20 cellular contexts compared by ENCODE assay signal in the genomic region with DNA sequence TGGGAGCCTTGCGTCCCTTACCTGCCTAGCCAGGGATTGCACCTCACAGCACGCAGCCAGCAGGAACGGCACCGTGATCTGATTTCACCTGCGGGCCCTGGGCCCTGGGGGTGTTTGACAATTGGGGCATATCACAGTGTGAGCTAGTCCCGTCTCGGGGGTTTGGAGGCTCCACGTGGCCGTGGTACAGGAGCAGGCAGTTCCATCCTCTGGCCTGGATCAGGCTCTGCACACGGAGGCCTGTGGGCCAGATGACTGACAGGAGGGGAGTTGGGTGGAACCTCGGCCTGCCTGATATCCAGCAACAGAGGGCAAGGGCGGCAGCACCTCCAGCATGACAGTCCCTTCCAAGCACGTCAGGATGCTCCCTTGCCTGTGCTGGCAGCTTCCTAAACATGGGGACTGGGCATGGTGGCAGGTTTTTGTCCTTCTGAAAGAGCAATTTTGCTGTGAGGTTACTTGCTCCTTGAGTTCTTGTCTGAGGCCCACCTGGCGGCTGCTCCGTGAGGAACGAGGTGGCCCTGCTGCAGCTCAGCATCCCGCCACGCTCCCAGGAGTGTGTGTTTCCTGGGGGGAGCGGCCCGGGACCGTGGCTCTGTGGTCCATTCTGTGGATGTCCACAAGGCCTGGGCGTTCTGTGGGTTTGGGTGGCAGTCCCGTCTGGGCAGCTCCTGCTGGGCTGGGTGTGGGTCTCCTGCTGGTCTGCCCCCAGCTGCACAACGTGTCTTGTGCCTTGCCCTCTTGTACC.
"Had no signal": no experiment of that assay in that cellular context is flagged by ENCODE, and none has a peak within 500 bp of the region (broad histone marks: within the 10 kb centered on the region; RNA-seq: fewer than 3 reads in every experiment).

No MANE protein-coding gene starts in this region.

- H3K4me3 Mint-ChIP-seq: activated CD4-positive, alpha-beta T cell treated with anti-CD3 and anti-CD28 coated beads for 36 hours; activated naive CD8-positive, alpha-beta T cell treated with anti-CD3 and anti-CD28 coated beads for 36 hours; effector memory CD8-positive, alpha-beta T cell; naive thymus-derived CD4-positive, alpha-beta T cell; stimulated activated effector memory CD8-positive, alpha-beta T cell treated with anti-CD3 and anti-CD28 coated beads, Interleukin-12 subunit alpha, Interleukin-12 subunit beta, amount 100 ng/mL, for 72 hours; type B pancreatic cell; WTC11 had no signal

- H3K27me3 ChIP-seq: hepatocyte, neutrophil, pancreas, testis had no signal

- H3K27ac Mint-ChIP-seq: activated CD4-positive, alpha-beta T cell treated with anti-CD3 and anti-CD28 coated beads for 36 hours; activated naive CD8-positive, alpha-beta T cell treated with anti-CD3 and anti-CD28 coated beads for 36 hours; stimulated activated effector memory CD8-positive, alpha-beta T cell treated with anti-CD3 and anti-CD28 coated beads, Interleukin-12 subunit alpha, Interleukin-12 subunit beta, amount 100 ng/mL, for 72 hours; type B pancreatic cell; WTC11 had no signal

- DNase-seq: activated CD4-positive, alpha-beta T cell treated with anti-CD3 and anti-CD28 coated beads for 36 hours; activated CD4-positive, alpha-beta T cell treated with anti-CD3 and anti-CD28 coated beads, Interleukin-2, amount 50 U/mL, for 48 hours; activated naive CD4-positive, alpha-beta T cell; activated naive CD8-positive, alpha-beta T cell treated with anti-CD3 and anti-CD28 coated beads for 36 hours; amniotic stem cell; dermis blood vessel endothelial cell; effector memory CD8-positive, alpha-beta T cell; foreskin fibroblast; left cardiac atrium; mesendoderm; naive thymus-derived CD4-positive, alpha-beta T cell; stimulated activated CD4-positive, alpha-beta T cell treated with anti-CD3 and anti-CD28 coated beads, Interleukin-4, amount 100 ng/mL, for 24 hours; testis had no signal

- H2AFZ ChIP-seq: hepatocyte had no signal

- H3K4me2 ChIP-seq: hepatocyte had no signal

- H3K27ac ChIP-seq: epithelial cell of prostate, hepatocyte, neutrophil, pancreas, testis had no signal

- H3K4me1 ChIP-seq: pancreas had no signal

- H3K9me3 Mint-ChIP-seq: activated naive CD8-positive, alpha-beta T cell treated with anti-CD3 and anti-CD28 coated beads for 36 hours; effector memory CD8-positive, alpha-beta T cell; naive thymus-derived CD4-positive, alpha-beta T cell; stimulated activated effector memory CD8-positive, alpha-beta T cell treated with anti-CD3 and anti-CD28 coated beads, Interleukin-12 subunit alpha, Interleukin-12 subunit beta, amount 100 ng/mL, for 72 hours; type B pancreatic cell; WTC11 had no signal

- H3K27me3 Mint-ChIP-seq: activated CD4-positive, alpha-beta T cell treated with anti-CD3 and anti-CD28 coated beads for 36 hours; activated naive CD8-positive, alpha-beta T cell treated with anti-CD3 and anti-CD28 coated beads for 36 hours; effector memory CD8-positive, alpha-beta T cell; naive thymus-derived CD4-positive, alpha-beta T cell; type B pancreatic cell had no signal

- H3K9me3 ChIP-seq: neutrophil, pancreas, testis had no signal

- H3K4me3 ChIP-seq: hepatocyte, pancreas, testis had no signal

- H3K36me3 Mint-ChIP-seq: type B pancreatic cell had no signal

- H3K4me1 Mint-ChIP-seq: activated CD4-positive, alpha-beta T cell treated with anti-CD3 and anti-CD28 coated beads for 36 hours; activated naive CD8-positive, alpha-beta T cell treated with anti-CD3 and anti-CD28 coated beads for 36 hours; naive thymus-derived CD4-positive, alpha-beta T cell; stimulated activated effector memory CD8-positive, alpha-beta T cell treated with anti-CD3 and anti-CD28 coated beads, Interleukin-12 subunit alpha, Interleukin-12 subunit beta, amount 100 ng/mL, for 72 hours; WTC11 had no signal
